8 cellular contexts compared by ENCODE assay signal in the genomic region with DNA sequence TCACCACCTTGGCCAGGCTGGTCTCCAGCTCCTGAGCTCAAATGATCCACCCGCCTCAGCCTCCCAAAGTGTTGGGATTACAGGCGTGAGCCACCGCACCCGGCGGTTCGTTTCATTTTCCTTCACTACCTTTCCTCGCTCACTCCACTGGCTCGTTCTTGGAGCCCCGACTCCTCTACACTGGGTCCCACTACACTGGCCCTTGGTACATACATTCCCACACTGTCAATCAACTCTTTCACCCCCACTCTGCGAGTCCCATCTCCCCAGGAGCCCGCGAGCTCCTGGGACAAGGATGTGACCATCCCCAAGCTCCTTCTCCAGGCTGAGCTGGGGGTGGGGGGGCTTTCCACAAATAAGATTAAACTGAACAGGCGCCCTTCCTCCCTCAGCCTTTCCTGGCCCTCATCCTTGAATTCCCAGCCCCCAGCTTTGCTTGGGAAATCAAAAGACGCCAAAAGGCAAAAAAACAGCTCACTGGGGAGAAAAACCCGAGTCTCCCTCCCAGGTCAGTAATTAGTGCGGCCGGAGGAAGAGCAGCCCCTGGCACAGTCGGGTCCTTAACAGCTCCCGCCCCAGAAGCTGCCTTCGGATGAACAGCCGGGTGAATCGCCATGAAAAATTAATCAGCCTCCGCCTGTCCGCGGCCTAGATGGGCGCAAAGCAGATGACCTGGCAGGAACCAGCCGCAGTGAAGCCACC. TPM values are rescaled to one million over a fixed set of nuclear protein-coding genes. Genes with fewer than 3 reads are reported as not detected.
DNase-seq lines count a peak whose midpoint lies in the region; ATAC-seq, FAIRE-seq and TF ChIP-seq lines count a peak whose summit lies in the region.

No MANE protein-coding gene starts in this region.

- POLR2A ChIA-PET in HepG2 (lab: Yijun Ruan, JAX), result no interaction called here

- no peaks in the 10 kb centered on the region for H4K20me1 ChIP-seq in HepG2 (ENCODE audit: insufficient read depth, low read length)

- H3K9me3 Mint-ChIP-seq in activated naive CD4-positive, alpha-beta T cell treated with anti-CD3 and anti-CD28 coated beads for 36 hours, result no peaks in the 10 kb centered on the region
- no peaks in the 10 kb centered on the region for H3K9me3 Mint-ChIP-seq in activated naive CD4-positive, alpha-beta T cell treated with anti-CD3 and anti-CD28 coated beads, Interleukin-2, amount 10 ng/mL, durations not matched to agents 7 days and 5 days
- H3K9me3 Mint-ChIP-seq in endothelial cell (ENCODE audit: unreplicated experiment), result no peaks in the 10 kb centered on the region

- H3K9me3 ChIP-seq in Peyer's patch (no peaks in the 10 kb centered on the region), HepG2 (ENCODE audit: low read length) (no peaks in the 10 kb centered on the region), thymus (ENCODE audit: control insufficient read depth) (no peaks in the 10 kb centered on the region)

- H3K4me1 Mint-ChIP-seq in activated naive CD4-positive, alpha-beta T cell treated with anti-CD3 and anti-CD28 coated beads for 36 hours (ENCODE audit: low read depth), result peaks cover 6% of the 10 kb centered on the region
- H3K4me1 Mint-ChIP-seq in activated naive CD4-positive, alpha-beta T cell treated with anti-CD3 and anti-CD28 coated beads, Interleukin-2, amount 10 ng/mL, durations not matched to agents 7 days and 5 days, result peaks cover 14% of the 10 kb centered on the region
- H3K4me1 Mint-ChIP-seq in endothelial cell (ENCODE audit: unreplicated experiment), result peaks cover 11% of the 10 kb centered on the region

- H3K27ac ChIP-seq in Peyer's patch, result no peak overlapping the region
- no peak overlapping the region for H3K27ac ChIP-seq in HepG2 (ENCODE audit: extremely low read length, insufficient read depth, low read length)
- H3K27ac ChIP-seq in thymus (ENCODE audit: low read depth), result no peak overlapping the region

- H3K4me1 ChIP-seq in Peyer's patch, result peaks cover 0 to 11% (median 5%) of the 10 kb centered on the region in 4 donors
- H3K4me1 ChIP-seq in HepG2 (ENCODE audit: insufficient read depth, low read length), result no peaks in the 10 kb centered on the region
- no peaks in the 10 kb centered on the region for H3K4me1 ChIP-seq in thymus (ENCODE audit: control insufficient read depth, insufficient read depth, low read length)

- H3K9ac ChIP-seq in HepG2 (ENCODE audit: insufficient read depth, low read depth, low read length), result no peak overlapping the region

- no peaks in the 10 kb centered on the region for H3K79me2 ChIP-seq in HepG2 (ENCODE audit: insufficient read depth, low read length)

- TF ChIP-seq EP300 in HepG2 (IDR thresholded peaks at IDR 0.05; ENCODE audit: low read depth in 2 of 2, low read length in 2 of 2), result no peak
- no peak for TF ChIP-seq EP300 in HepG2 (CRISPR knock-in tag; IDR thresholded peaks at IDR 0.05; ENCODE audit: borderline replicate concordance)

- no peak; the same call in 2 of the 3 replicates for ATAC-seq in HepG2

- BruUV-seq in HepG2 (replicated peaks; lab: Mats Ljungman, UMichigan), result no TSS peak

- intact Hi-C loops in activated naive CD4-positive, alpha-beta T cell treated with anti-CD3 and anti-CD28 coated beads for 36 hours (cut with micrococcal nuclease), result loop anchor here (2.0 to 10.0 kb wide), 8 partner anchors 31 to 1403 kb away; no protein-coding TSS in a partner anchor
- intact Hi-C loops in HepG2 (cut with micrococcal nuclease; ENCODE audit: unreplicated experiment), result loop anchor here (2.0 to 10.0 kb wide), 4 partner anchors 323 to 1075 kb away; no protein-coding TSS in a partner anchor

- no peak for TF ChIP-seq CTCF in Peyer's patch (IDR thresholded peaks at IDR 0.05)
- TF ChIP-seq CTCF in HepG2 (CRISPR knock-in tag; IDR thresholded peaks at IDR 0.05), result no peak
- no peak for TF ChIP-seq CTCF in endothelial cell (IDR thresholded peaks at IDR 0.05; ENCODE audit: unreplicated experiment)

- WGBS in HepG2 (ENCODE audit: low lambda C conversion rate), result 48% methylated on average over 23 of the region's 27 CpGs
- WGBS in thymus, result 42% methylated on average over 27 of the region's 27 CpGs

- TF ChIP-seq POLR2A in Peyer's patch (IDR thresholded peaks at IDR 0.05) (no peak), HepG2 (IDR thresholded peaks at IDR 0.05; ENCODE audit: insufficient read depth in 1 of 2, low read depth in 2 of 2, low read length in 2 of 2) (no peak)

- DNase-seq in activated naive CD4-positive, alpha-beta T cell treated with anti-CD3 and anti-CD28 coated beads for 36 hours, result no peak
- no peak for DNase-seq in activated naive CD4-positive, alpha-beta T cell treated with anti-CD3 and anti-CD28 coated beads, Interleukin-2, amount 10 ng/mL, durations not matched to agents 7 days and 5 days
- DNase-seq in Peyer's patch (no peak), HepG2 (ENCODE audit: low spot score) (no peak), NCI-H128 (lab: John Stamatoyannopoulos, UW; ENCODE audit: unreplicated experiment) (no peak), NCI-H146 (lab: John Stamatoyannopoulos, UW) (no peak), endothelial cell (ENCODE audit: low spot score) (no peak)

- in situ Hi-C loops in HepG2 (cut with HindIII; ENCODE audit: extremely low pct_ligation_motif_present, low pct_unique_long_range_greater_than_20kb), result loop anchor here (5.0 kb wide), 2 partner anchors 323 to 488 kb away; no protein-coding TSS in a partner anchor

- no peak overlapping the region for H2AFZ ChIP-seq in HepG2 (ENCODE audit: low read length)

- H3K27me3 ChIP-seq in Peyer's patch (peaks cover 0 to 16% of the 10 kb centered on the region in 2 donors), HepG2 (ENCODE audit: control insufficient read depth in 1 of 2, insufficient read depth in 2 of 2, low read length in 2 of 2) (peaks cover 8 to 19% of the 10 kb centered on the region in 2 experiments; a peak in 4 of 5 replicates), thymus (ENCODE audit: control insufficient read depth, insufficient read depth) (peaks cover 19% of the 10 kb centered on the region)

- peak overlapping the region; percentile 62 for H3K4me2 ChIP-seq in HepG2 (ENCODE audit: low read depth, low read length)

- CTCF ChIA-PET in activated naive CD4-positive, alpha-beta T cell treated with anti-CD3 and anti-CD28 coated beads for 36 hours (lab: Charles Lee), result interaction anchor here (0.7 to 4.0 kb wide), 8 partner anchors 11 to 490 kb away, joined by 3 to 35 read pairs (median 5); no protein-coding TSS in a partner anchor
- CTCF ChIA-PET in activated naive CD4-positive, alpha-beta T cell treated with anti-CD3 and anti-CD28 coated beads, Interleukin-2, amount 10 ng/mL, durations not matched to agents 7 days and 5 days (lab: Charles Lee), result interaction anchor here (0.6 to 4.2 kb wide), 5 partner anchors 8 to 1571 kb away, joined by 3 to 36 read pairs (median 5); no protein-coding TSS in a partner anchor
- CTCF ChIA-PET in HepG2 (lab: Yijun Ruan, JAX; ENCODE audit: low intra/inter-chr PET ratio, low total read pairs), result interaction anchor here (2.4 kb wide), 1 partner anchor 488 kb away, joined by 26 read pairs; no protein-coding TSS in a partner anchor

- peaks cover 35% of the 10 kb centered on the region for H3K27me3 Mint-ChIP-seq in activated naive CD4-positive, alpha-beta T cell treated with anti-CD3 and anti-CD28 coated beads for 36 hours (ENCODE audit: low read depth)
- peaks cover 93% of the 10 kb centered on the region for H3K27me3 Mint-ChIP-seq in activated naive CD4-positive, alpha-beta T cell treated with anti-CD3 and anti-CD28 coated beads, Interleukin-2, amount 10 ng/mL, durations not matched to agents 7 days and 5 days
- peaks cover 6% of the 10 kb centered on the region for H3K27me3 Mint-ChIP-seq in endothelial cell (ENCODE audit: unreplicated experiment)

- FAIRE-seq in HepG2 (lab: Jason Lieb, UNC), result no peak

- H3K27ac Mint-ChIP-seq in activated naive CD4-positive, alpha-beta T cell treated with anti-CD3 and anti-CD28 coated beads for 36 hours, result no peak overlapping the region
- H3K27ac Mint-ChIP-seq in activated naive CD4-positive, alpha-beta T cell treated with anti-CD3 and anti-CD28 coated beads, Interleukin-2, amount 10 ng/mL, durations not matched to agents 7 days and 5 days, result no peak overlapping the region
- no peak overlapping the region for H3K27ac Mint-ChIP-seq in endothelial cell (ENCODE audit: unreplicated experiment)

- TF ChIP-seq RAD21 in HepG2 (CRISPR knock-in tag; IDR thresholded peaks at IDR 0.05), result no peak

- no peaks in the 10 kb centered on the region for H3K36me3 Mint-ChIP-seq in activated naive CD4-positive, alpha-beta T cell treated with anti-CD3 and anti-CD28 coated beads for 36 hours (ENCODE audit: low read depth)
- H3K36me3 Mint-ChIP-seq in activated naive CD4-positive, alpha-beta T cell treated with anti-CD3 and anti-CD28 coated beads, Interleukin-2, amount 10 ng/mL, durations not matched to agents 7 days and 5 days, result no peaks in the 10 kb centered on the region
- no peaks in the 10 kb centered on the region for H3K36me3 Mint-ChIP-seq in endothelial cell (ENCODE audit: low read depth, unreplicated experiment)

- H3K4me3 ChIP-seq in Peyer's patch, result peak overlapping the region in 3 of 4 donors; percentile 25 to 45 (median 43)
- peak overlapping the region in 1 of 3 experiments; percentile 59; a peak in 1 of 6 replicates for H3K4me3 ChIP-seq in HepG2 (replicated peaks in 1 of 3; ENCODE audit: insufficient read depth in 1 of 3, low read depth in 2 of 3, low read length in 3 of 3)
- H3K4me3 ChIP-seq in thymus (ENCODE audit: low read length), result peak overlapping the region; percentile 3

- H3K4me3 Mint-ChIP-seq in activated naive CD4-positive, alpha-beta T cell treated with anti-CD3 and anti-CD28 coated beads for 36 hours, result peak overlapping the region; percentile 8
- H3K4me3 Mint-ChIP-seq in activated naive CD4-positive, alpha-beta T cell treated with anti-CD3 and anti-CD28 coated beads, Interleukin-2, amount 10 ng/mL, durations not matched to agents 7 days and 5 days, result no peak overlapping the region
- no peak overlapping the region for H3K4me3 Mint-ChIP-seq in endothelial cell (ENCODE audit: unreplicated experiment)

- H3K36me3 ChIP-seq in Peyer's patch, result no peaks in the 10 kb centered on the region
- no peaks in the 10 kb centered on the region for H3K36me3 ChIP-seq in HepG2 (replicated peaks in 1 of 2; ENCODE audit: control insufficient read depth in 1 of 2, insufficient read depth in 2 of 2, low read length in 2 of 2)
- no peaks in the 10 kb centered on the region for H3K36me3 ChIP-seq in thymus (ENCODE audit: control insufficient read depth, insufficient read depth)

RNA-seq across cellular contexts. Expression of a gene that starts 42.8 kb away (rescaled TPM):
- total RNA-seq in activated naive CD4-positive, alpha-beta T cell treated with anti-CD3 and anti-CD28 coated beads for 36 hours, result 1 to 10 TPM; 1.8 to 2.0 TPM
- total RNA-seq in Peyer's patch (10 to 100 TPM in 1 of 4 donors, 1 to 10 TPM in 1, not detected in 2; 1.7 to 39.6 TPM), HepG2 (2016; rRNA removed; fragmentation: Illumina TruSeq; extraction: Trizol) (not detected in 2 replicates), endothelial cell (ENCODE audit: unreplicated experiment) (not detected)
- not detected in 2 replicates for total RNA-seq in HepG2 (2016; cell fraction: cytosol; rRNA removed; fragmentation: Illumina TruSeq; extraction: Trizol; ENCODE audit: low read depth)
- total RNA-seq in HepG2 (2016; cell fraction: insoluble cytoplasmic fraction; rRNA removed; fragmentation: Illumina TruSeq; extraction: Trizol), result not detected in 2 replicates
- total RNA-seq in HepG2 (2016; cell fraction: membrane; rRNA removed; fragmentation: Illumina TruSeq; extraction: Trizol), result not detected in 2 replicates
- total RNA-seq in HepG2 (2016; cell fraction: nucleus; rRNA removed; fragmentation: Illumina TruSeq; extraction: Trizol), result not detected in 2 replicates
- polyA plus RNA-seq in HepG2 (2011; rRNA removed) (not detected in 2 replicates), thymus (17.1 TPM)
- polyA plus RNA-seq in HepG2 (2011; cell fraction: cytosol; rRNA removed), result not detected in 2 replicates
- not detected in 2 replicates for polyA plus RNA-seq in HepG2 (2011; cell fraction: nucleus; rRNA removed)
- polyA plus RNA-seq in HepG2 (2012), result not detected in 2 replicates
- not detected in 2 replicates for polyA plus RNA-seq in HepG2 (2016; cell fraction: cytosol; fragmentation: Illumina TruSeq; extraction: Trizol; ENCODE audit: low read depth)
- polyA plus RNA-seq in HepG2 (2016; cell fraction: insoluble cytoplasmic fraction; fragmentation: Illumina TruSeq; extraction: Trizol; ENCODE audit: low read depth), result not detected in 2 replicates
- not detected in 2 replicates for polyA plus RNA-seq in HepG2 (2016; cell fraction: membrane; fragmentation: Illumina TruSeq; extraction: Trizol; ENCODE audit: low read depth)
- polyA plus RNA-seq in HepG2 (2016; cell fraction: nucleus; fragmentation: Illumina TruSeq; extraction: Trizol; ENCODE audit: insufficient read depth, low read depth), result not detected in 2 replicates
- polyA minus RNA-seq in HepG2 (2011; rRNA and poly(A)+ RNA removed; ENCODE audit: low replicate concordance), result not detected in 2 replicates
- not detected in 2 replicates for polyA minus RNA-seq in HepG2 (2011; cell fraction: cytosol; rRNA and poly(A)+ RNA removed)
- not detected in 2 replicates for polyA minus RNA-seq in HepG2 (2011; cell fraction: nucleus; rRNA and poly(A)+ RNA removed)
